Comparison of ENCODE assay signal across 8 cellular contexts in genomic region chr20:50844430-50845100, GRCh38. TPM values are rescaled to one million over a fixed set of nuclear protein-coding genes. Genes with fewer than 3 reads are reported as not detected.
DNase-seq lines count a peak whose midpoint lies in the region; ATAC-seq, FAIRE-seq and TF ChIP-seq lines count a peak whose summit lies in the region.

No MANE protein-coding gene starts in this region.

- TF ChIP-seq EP300 in A549 (IDR thresholded peaks at IDR 0.05) (no peak), esophagus muscularis mucosa (IDR thresholded peaks at IDR 0.05) (no peak)

- H3K4me2 ChIP-seq in A549 (no peak overlapping the region), MM.1S (ENCODE audit: low read depth, low read length) (no peak overlapping the region)

- peaks cover 7% of the 10 kb centered on the region; the same call in 2 of the 3 replicates for H3K4me1 ChIP-seq in A549
- peaks cover 13 to 16% (median 16%) of the 10 kb centered on the region in 4 donors for H3K4me1 ChIP-seq in esophagus muscularis mucosa
- peaks cover 10% of the 10 kb centered on the region for H3K4me1 ChIP-seq in MM.1S (ENCODE audit: low read length)

- H3K9me3 ChIP-seq in A549 (no peaks in the 10 kb centered on the region), esophagus muscularis mucosa (no peaks in the 10 kb centered on the region), MM.1S (replicated peaks; ENCODE audit: insufficient read depth, low read length) (no peaks in the 10 kb centered on the region)

- no peak for FAIRE-seq in A549 (lab: Jason Lieb, UNC)

- POLR2A ChIA-PET in A549 (lab: Yijun Ruan, JAX): no interaction called here

- no peak for TF ChIP-seq CTCF in A549 (IDR thresholded peaks at IDR 0.05)
- no peak for TF ChIP-seq CTCF in esophagus muscularis mucosa (IDR thresholded peaks at IDR 0.05)
- TF ChIP-seq CTCF in MM.1S (IDR thresholded peaks at IDR 0.05; ENCODE audit: low read length): no peak

- H3K27me3 ChIP-seq in esophagus muscularis mucosa (no peaks in the 10 kb centered on the region), MM.1S (replicated peaks; ENCODE audit: insufficient read depth, low read length) (no peaks in the 10 kb centered on the region)

- no peak for TF ChIP-seq POLR2A in A549 (IDR thresholded peaks at IDR 0.05; ENCODE audit: low read length)
- TF ChIP-seq POLR2A in GM19099 (IDR thresholded peaks at IDR 0.05; ENCODE audit: extremely low read depth, insufficient read length, low read depth): peak; percentile 48
- no peak for TF ChIP-seq POLR2A in esophagus muscularis mucosa (IDR thresholded peaks at IDR 0.05; ENCODE audit: low read depth)

- H3K9ac ChIP-seq in MM.1S (ENCODE audit: low read length): no peak overlapping the region

- H3F3A ChIP-seq in MM.1S (ENCODE audit: insufficient read depth, low read length): no peaks in the 10 kb centered on the region; the same call in 1 of the 2 replicates

- H3K79me2 ChIP-seq in MM.1S (ENCODE audit: low read length): no peaks in the 10 kb centered on the region

- no peak for TF ChIP-seq RAD21 in A549 (conservative IDR thresholded peaks at IDR 0.05 in 1 of 2, IDR thresholded peaks at IDR 0.05 in 1 of 2)

- no peaks in the 10 kb centered on the region for H3K36me3 ChIP-seq in esophagus muscularis mucosa
- H3K36me3 ChIP-seq in MM.1S (replicated peaks; ENCODE audit: insufficient read depth, low read length): no peaks in the 10 kb centered on the region

- ATAC-seq in A549 (peak; percentile 44 to 54; a peak in 4 of 6 replicates), HG03108 (IDR thresholded peaks at IDR 0.05; ENCODE audit: unreplicated experiment) (peak; percentile 92)

- WGBS in A549 (ENCODE audit: missing lambda C conversion rate): 78% methylated on average over 8 of the region's 9 CpGs
- WGBS in esophagus muscularis mucosa: 96% methylated on average over 8 of the region's 9 CpGs

- peak; percentile 18 to 46 for DNase-seq in A549 (ENCODE audit: low read depth in 1 of 2, low spot score in 1 of 2)
- peak; percentile 52 for DNase-seq in activated CD8-positive, alpha-beta memory T cell treated with anti-CD3 and anti-CD28 coated beads, Interleukin-2, amount 50 U/mL, for 4 hours
- DNase-seq in kidney glomerular epithelial cell (lab: John Stamatoyannopoulos, UW): peak; percentile 85
- DNase-seq in esophagus muscularis mucosa (ENCODE audit: extremely low spot score): no peak
- no peak for DNase-seq in MV-4-11 (lab: John Stamatoyannopoulos, UW)
- no peak for DNase-seq in MM.1S

- no peaks in the 10 kb centered on the region for H4K20me1 ChIP-seq in MM.1S (ENCODE audit: insufficient read depth, low read length)

- H3K4me3 ChIP-seq in A549 (no peak overlapping the region), esophagus muscularis mucosa (no peak overlapping the region), MM.1S (ENCODE audit: low read length) (no peak overlapping the region)

- no peaks in the 10 kb centered on the region for H3K9me2 ChIP-seq in MM.1S (replicated peaks; ENCODE audit: insufficient read depth, low read length)

- intact Hi-C loops in esophagus muscularis mucosa (cut with DNase I): no loop called here

- CTCF ChIA-PET in A549 (lab: Yijun Ruan, JAX): interaction anchor here (0.9 to 1.2 kb wide), 4 partner anchors 13 to 33 kb away, joined by 3 read pairs; no protein-coding TSS in a partner anchor

- no peak overlapping the region for H2AFZ ChIP-seq in MM.1S (ENCODE audit: low read length)

- peak overlapping the region in 1 of 2 experiments; percentile 49; a peak in 2 of 6 replicates for H3K27ac ChIP-seq in A549
- no peak overlapping the region for H3K27ac ChIP-seq in esophagus muscularis mucosa (replicated peaks in 1 of 4)
- no peak overlapping the region for H3K27ac ChIP-seq in MM.1S (ENCODE audit: low read length)

TF ChIP-seq in A549, 52 proteins besides CTCF, POLR2A, EP300 and RAD21:
- TF ChIP-seq NFE2L2 (conservative IDR thresholded peaks at IDR 0.05; ENCODE audit: low read length) (no peak), HDAC2 (IDR thresholded peaks at IDR 0.05) (no peak), RARB (CRISPR knock-in tag; IDR thresholded peaks at IDR 0.05) (no peak)

RNA-seq across cellular contexts. Expression of gene BCAS4, which starts 49.7 kb away (rescaled TPM):
- polyA plus RNA-seq in A549 (2011; rRNA removed) (15.5 and 16.9 TPM in 2 replicates), A549 (2017; fragmentation: RNase III; extraction: RNeasy Plus Mini Kit Qiagen cat#74134 plus additional on column Dnase treatment) (45.9 to 48.4 TPM (median 46.6 TPM) in 3 replicates)
- 48.8 and 49.8 TPM in 2 replicates for polyA plus RNA-seq in A549 (2012; cell fraction: cytosol; rRNA removed)
- 14.4 and 23.6 TPM in 2 replicates for polyA plus RNA-seq in A549 (2012; cell fraction: nucleus; rRNA removed)
- 8.7 and 10.3 TPM in 2 replicates for polyA minus RNA-seq in A549 (2011; rRNA and poly(A)+ RNA removed)
- total RNA-seq in esophagus muscularis mucosa: 1 to 10 TPM; 3.1 to 5.4 (median 4.5) TPM

Comparison
In these comparisons a context has a peak if more than half of its experiments do, and no peak if none do; other contexts are left out.
1. DNase-seq: peak in A549 (2 of 2), activated CD8-positive, alpha-beta memory T cell treated with anti-CD3 and anti-CD28 coated beads, Interleukin-2, amount 50 U/mL, for 4 hours (single experiment) and kidney glomerular epithelial cell (single experiment); none in esophagus muscularis mucosa (single experiment), MV-4-11 (single experiment) and MM.1S (single experiment).